8 cellular contexts compared by ENCODE assay signal in genomic region chr1:42949312-42950145, GRCh38. TPM values are rescaled to one million over a fixed set of nuclear protein-coding genes. Genes with fewer than 3 reads are reported as not detected.
DNase-seq lines count a peak whose midpoint lies in the region; ATAC-seq and TF ChIP-seq lines count a peak whose summit lies in the region.

No MANE protein-coding gene starts in this region.

- peak; percentile 40 for TF ChIP-seq POLR2A in erythroblast (IDR thresholded peaks at IDR 0.05; ENCODE audit: low read length)

- POLR2A ChIA-PET in activated CD4-positive, alpha-beta T cell treated with anti-CD3 and anti-CD28 coated beads for 36 hours (lab: Charles Lee): interaction anchor here (1.4 kb wide), 1 partner anchor 10 kb away, joined by 7 read pairs; the partner anchor contains the start of gene SLC2A1

- no peak for ATAC-seq in activated CD4-positive, alpha-beta T cell treated with anti-CD3 and anti-CD28 coated beads for 36 hours
- no peak for ATAC-seq in stimulated activated effector memory CD8-positive, alpha-beta T cell treated with anti-CD3 and anti-CD28 coated beads, Interleukin-12 subunit alpha, Interleukin-12 subunit beta, amount 100 ng/mL, for 72 hours
- ATAC-seq in HG03175 (IDR thresholded peaks at IDR 0.05; ENCODE audit: unreplicated experiment) (no peak), GM21447 (IDR thresholded peaks at IDR 0.05; ENCODE audit: unreplicated experiment) (no peak)

- intact Hi-C loops in activated CD4-positive, alpha-beta T cell treated with anti-CD3 and anti-CD28 coated beads for 36 hours (cut with DNase I, micrococcal nuclease): no loop called here

- H3K36me3 Mint-ChIP-seq in activated CD4-positive, alpha-beta T cell treated with anti-CD3 and anti-CD28 coated beads for 36 hours (ENCODE audit: low read depth): peaks cover 62% of the 10 kb centered on the region
- peaks cover 100% of the 10 kb centered on the region for H3K36me3 Mint-ChIP-seq in stimulated activated effector memory CD8-positive, alpha-beta T cell treated with anti-CD3 and anti-CD28 coated beads, Interleukin-12 subunit alpha, Interleukin-12 subunit beta, amount 100 ng/mL, for 72 hours

- DNase-seq in activated CD4-positive, alpha-beta T cell treated with anti-CD3 and anti-CD28 coated beads for 36 hours: no peak
- no peak for DNase-seq in activated CD4-positive, alpha-beta T cell treated with anti-CD3 and anti-CD28 coated beads for 48 hours
- DNase-seq in SW480 (ENCODE audit: low spot score): peak; percentile 35
- DNase-seq in erythroblast (lab: John Stamatoyannopoulos, UW): peak; percentile 85 to 90
- DNase-seq in stimulated activated effector memory CD8-positive, alpha-beta T cell treated with anti-CD3 and anti-CD28 coated beads, Interleukin-12 subunit alpha, Interleukin-12 subunit beta, amount 100 ng/mL, for 72 hours (ENCODE audit: low spot score in 2 of 2): no peak
- DNase-seq in NOMO-1 (lab: John Stamatoyannopoulos, UW; ENCODE audit: unreplicated experiment in 2 of 2): no peak

- no peaks in the 10 kb centered on the region for H3K9me3 Mint-ChIP-seq in activated CD4-positive, alpha-beta T cell treated with anti-CD3 and anti-CD28 coated beads for 36 hours (ENCODE audit: low read depth)
- H3K9me3 Mint-ChIP-seq in stimulated activated effector memory CD8-positive, alpha-beta T cell treated with anti-CD3 and anti-CD28 coated beads, Interleukin-12 subunit alpha, Interleukin-12 subunit beta, amount 100 ng/mL, for 72 hours: no peaks in the 10 kb centered on the region

- H3K4me3 Mint-ChIP-seq in activated CD4-positive, alpha-beta T cell treated with anti-CD3 and anti-CD28 coated beads for 36 hours: no peak overlapping the region
- H3K4me3 Mint-ChIP-seq in stimulated activated effector memory CD8-positive, alpha-beta T cell treated with anti-CD3 and anti-CD28 coated beads, Interleukin-12 subunit alpha, Interleukin-12 subunit beta, amount 100 ng/mL, for 72 hours: peak overlapping the region; percentile 93

- H3K4me1 Mint-ChIP-seq in activated CD4-positive, alpha-beta T cell treated with anti-CD3 and anti-CD28 coated beads for 36 hours: peaks cover 94% of the 10 kb centered on the region
- H3K4me1 Mint-ChIP-seq in stimulated activated effector memory CD8-positive, alpha-beta T cell treated with anti-CD3 and anti-CD28 coated beads, Interleukin-12 subunit alpha, Interleukin-12 subunit beta, amount 100 ng/mL, for 72 hours: peaks cover 98% of the 10 kb centered on the region

- peak overlapping the region; percentile 24 for H3K27ac Mint-ChIP-seq in activated CD4-positive, alpha-beta T cell treated with anti-CD3 and anti-CD28 coated beads for 36 hours
- peak overlapping the region; percentile 98 for H3K27ac Mint-ChIP-seq in stimulated activated effector memory CD8-positive, alpha-beta T cell treated with anti-CD3 and anti-CD28 coated beads, Interleukin-12 subunit alpha, Interleukin-12 subunit beta, amount 100 ng/mL, for 72 hours

- H3K27me3 Mint-ChIP-seq in activated CD4-positive, alpha-beta T cell treated with anti-CD3 and anti-CD28 coated beads for 36 hours: no peaks in the 10 kb centered on the region

- CTCF ChIA-PET in activated CD4-positive, alpha-beta T cell treated with anti-CD3 and anti-CD28 coated beads for 36 hours (lab: Charles Lee): interaction anchor here (0.9 to 1.3 kb wide), 3 partner anchors 14 to 125 kb away, joined by 3 to 4 read pairs (median 3); no protein-coding TSS in a partner anchor

RNA-seq across cellular contexts. Expression of gene SLC2A1, which starts 9.1 kb away (rescaled TPM):
- total RNA-seq in activated CD4-positive, alpha-beta T cell treated with anti-CD3 and anti-CD28 coated beads for 36 hours: 100 to 1,000 TPM; 115 to 125 TPM

Comparison
In these comparisons a context has a peak if more than half of its experiments do, and no peak if none do; other contexts are left out.
1. DNase-seq: peak in SW480 (single experiment) and erythroblast (2 of 2); none in activated CD4-positive, alpha-beta T cell treated with anti-CD3 and anti-CD28 coated beads for 36 hours (single experiment), activated CD4-positive, alpha-beta T cell treated with anti-CD3 and anti-CD28 coated beads for 48 hours (single experiment), stimulated activated effector memory CD8-positive, alpha-beta T cell treated with anti-CD3 and anti-CD28 coated beads, Interleukin-12 subunit alpha, Interleukin-12 subunit beta, amount 100 ng/mL, for 72 hours (0 of 2) and NOMO-1 (0 of 2).